ENCODE assay signal across 8 cellular contexts in the genomic region with DNA sequence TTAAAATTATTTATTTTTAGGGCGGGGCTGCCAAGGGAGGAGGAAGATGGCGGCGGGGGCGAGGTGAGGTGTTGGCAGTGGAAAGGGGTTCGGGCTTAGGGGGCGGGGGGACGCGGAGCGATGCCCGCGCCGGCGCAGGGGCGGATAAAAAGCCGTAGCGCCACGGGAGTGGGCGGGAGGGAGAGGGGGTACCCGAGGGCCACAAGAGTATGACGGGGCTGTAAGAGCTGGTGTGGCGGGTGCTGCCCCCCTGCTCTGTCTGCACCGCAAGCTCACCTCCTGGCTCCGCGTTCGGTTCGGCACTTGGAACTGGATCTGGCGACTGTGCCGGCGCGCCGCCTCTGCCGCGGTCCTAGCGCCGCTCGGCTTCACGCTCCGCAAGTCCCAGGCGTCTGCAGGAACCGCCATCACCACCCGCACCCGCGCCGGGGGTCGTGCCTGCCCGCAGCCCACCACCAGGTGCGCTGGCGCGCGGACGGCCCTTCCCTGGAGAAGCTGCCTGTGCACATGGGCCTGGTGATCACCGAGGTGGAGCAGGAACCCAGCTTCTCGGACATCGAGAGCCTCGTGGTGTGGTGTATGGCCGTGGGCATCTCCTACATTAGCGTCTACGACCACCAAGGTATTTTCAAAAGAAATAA.
DNase-seq lines count a peak whose midpoint lies in the region; ATAC-seq and TF ChIP-seq lines count a peak whose summit lies in the region.

No MANE protein-coding gene starts in this region.

- peak; percentile 98 for ATAC-seq in Right ventricle myocardium superior (ENCODE audit: poor library complexity)

- TF ChIP-seq CTCF in GM12865 (IDR thresholded peaks at IDR 0.05; ENCODE audit: insufficient read depth, low read depth, low read length, missing control alignments) (no peak), WI38 (IDR thresholded peaks at IDR 0.05; ENCODE audit: low read depth, low read length) (no peak)

- DNase-seq in A172 (ENCODE audit: low spot score): peak; percentile 1
- peak; percentile 29 for DNase-seq in GM12865 (ENCODE audit: low read depth)
- DNase-seq in HK-2 (ENCODE audit: unreplicated experiment): peak; percentile 62
- DNase-seq in Right ventricle myocardium superior: peak; percentile 66
- peak in 45 of 56 donors; percentile 11 to 85 (median 46) for DNase-seq in nucleus accumbens (lab: John Stamatoyannopoulos, UW)
- DNase-seq in NCI-H1694 (lab: John Stamatoyannopoulos, UW): no peak
- no peak for DNase-seq in GOT3 (lab: John Stamatoyannopoulos, UW)

- intact Hi-C loops in Right ventricle myocardium superior (cut with DNase I): no loop called here

- peak overlapping the region; percentile 16 for H3K4me3 ChIP-seq in GM12865 (ENCODE audit: low read depth, low read length)
- peak overlapping the region; percentile 58 for H3K4me3 ChIP-seq in WI38 (ENCODE audit: low read depth, low read length)

Comparison
In these comparisons a context has a peak if more than half of its experiments do, and no peak if none do; other contexts are left out.
1. DNase-seq: peak in A172 (single experiment), GM12865 (single experiment), HK-2 (single experiment), Right ventricle myocardium superior (single experiment) and nucleus accumbens (45 of 56); none in NCI-H1694 (single experiment) and GOT3 (single experiment).